ENCODE assay signal across 13 cellular contexts in genomic region chr11:125224391-125225015, GRCh38. TPM values are rescaled to one million over a fixed set of nuclear protein-coding genes. Genes with fewer than 3 reads are reported as not detected.
DNase-seq lines count a peak whose midpoint lies in the region; ATAC-seq, FAIRE-seq and TF ChIP-seq lines count a peak whose summit lies in the region.
"Had no signal": no experiment of that assay in that cellular context is flagged by ENCODE, and none has a peak within 500 bp of the region (broad histone marks: within the 10 kb centered on the region; RNA-seq: fewer than 3 reads in every experiment).

No MANE protein-coding gene starts in this region.

- H3K27me3 Mint-ChIP-seq in MCF 10A (ENCODE audit: insufficient read depth, unreplicated experiment) (peaks cover 18% of the 10 kb centered on the region), chondrocyte (ENCODE audit: low read depth) (no peaks in the 10 kb centered on the region)

- no peak overlapping the region for H3K27ac ChIP-seq in breast epithelium
- H3K27ac ChIP-seq in upper lobe of right lung = no peak overlapping the region
- H3K27ac ChIP-seq: C4-2B had no signal

- H3K4me1 ChIP-seq in breast epithelium (no peaks in the 10 kb centered on the region), upper lobe of right lung (peaks cover 12% of the 10 kb centered on the region)

- H3K27ac Mint-ChIP-seq in MCF 10A (ENCODE audit: low read depth, unreplicated experiment) = no peak overlapping the region
- no peak overlapping the region for H3K27ac Mint-ChIP-seq in chondrocyte (ENCODE audit: unreplicated experiment)
- H3K27ac Mint-ChIP-seq: effector memory CD8-positive, alpha-beta T cell; IgD-negative memory B cell had no signal

- intact Hi-C loops in MCF 10A (cut with micrococcal nuclease) (no loop called here), breast epithelium (cut with DNase I; ENCODE audit: low total_unique reads) (loop anchor here (5.0 kb wide), 1 partner anchor 593 kb away; no protein-coding TSS in a partner anchor), upper lobe of right lung (cut with DNase I) (no loop called here)

- H3K4me3 Mint-ChIP-seq in MCF 10A (ENCODE audit: unreplicated experiment) (no peak overlapping the region), chondrocyte (ENCODE audit: unreplicated experiment) (no peak overlapping the region)
- H3K4me3 Mint-ChIP-seq: effector memory CD8-positive, alpha-beta T cell; IgD-negative memory B cell had no signal

- FAIRE-seq in urothelium cell line (lab: Jason Lieb, UNC) = no peak
- FAIRE-seq: GM19239 had no signal

- TF ChIP-seq POLR2A in breast epithelium (IDR thresholded peaks at IDR 0.05) = no peak

- H3K36me3 Mint-ChIP-seq in MCF 10A (ENCODE audit: insufficient read depth, unreplicated experiment) = no peaks in the 10 kb centered on the region
- H3K36me3 Mint-ChIP-seq in chondrocyte (ENCODE audit: low read depth) = peaks cover 1% of the 10 kb centered on the region
- H3K36me3 Mint-ChIP-seq: IgD-negative memory B cell had no signal

- no peaks in the 10 kb centered on the region for H3K4me1 Mint-ChIP-seq in MCF 10A (ENCODE audit: insufficient read depth, unreplicated experiment)
- H3K4me1 Mint-ChIP-seq in chondrocyte (ENCODE audit: low read depth) = peaks cover 45% of the 10 kb centered on the region
- H3K4me1 Mint-ChIP-seq: IgD-negative memory B cell had no signal

- H3K36me3 ChIP-seq in breast epithelium (no peaks in the 10 kb centered on the region), upper lobe of right lung (no peaks in the 10 kb centered on the region)

- H3K4me3 ChIP-seq in breast epithelium (no peak overlapping the region), upper lobe of right lung (no peak overlapping the region)

- POLR2A ChIA-PET in MCF 10A (lab: Yijun Ruan, JAX) = interaction anchor here (0.6 kb wide), 1 partner anchor 246 kb away, joined by 3 read pairs; no protein-coding TSS in a partner anchor

- no peak for ATAC-seq in upper lobe of right lung
- no peak for ATAC-seq in HG02588 (IDR thresholded peaks at IDR 0.05; ENCODE audit: unreplicated experiment)
- ATAC-seq: effector memory CD8-positive, alpha-beta T cell had no signal

- BruUV-seq in MCF 10A (replicated peaks; lab: Mats Ljungman, UMichigan) = no TSS peak

- CTCF ChIA-PET in MCF 10A (lab: Yijun Ruan, JAX) = interaction anchor here (0.8 to 1.0 kb wide), 2 partner anchors 120 to 247 kb away, joined by 3 read pairs; no protein-coding TSS in a partner anchor

- DNase-seq in MCF 10A (ENCODE audit: unreplicated experiment) = peak; percentile 43
- no peak for DNase-seq in breast epithelium (ENCODE audit: low spot score in 2 of 2)
- no peak for DNase-seq in chondrocyte (ENCODE audit: low spot score)
- DNase-seq in left kidney (ENCODE audit: low read depth, low spot score) = peak; percentile 73
- no peak for DNase-seq in upper lobe of right lung
- DNase-seq in stimulated activated CD4-positive, alpha-beta T cell treated with anti-CD3 and anti-CD28 coated beads, Interleukin-4, amount 100 ng/mL, for 1 hour = no peak
- no peak for DNase-seq in urothelium cell line (ENCODE audit: low spot score)
- DNase-seq: effector memory CD8-positive, alpha-beta T cell had no signal

- H3K9me3 Mint-ChIP-seq in MCF 10A (ENCODE audit: unreplicated experiment) (no peaks in the 10 kb centered on the region), chondrocyte (ENCODE audit: low read depth) (no peaks in the 10 kb centered on the region)
- H3K9me3 Mint-ChIP-seq: effector memory CD8-positive, alpha-beta T cell; IgD-negative memory B cell had no signal

- H3K27me3 ChIP-seq in breast epithelium (peaks cover 0 to 3% of the 10 kb centered on the region in 2 donors), upper lobe of right lung (no peaks in the 10 kb centered on the region)

- TF ChIP-seq CTCF in MCF 10A (IDR thresholded peaks at IDR 0.05; ENCODE audit: unreplicated experiment) (no peak), breast epithelium (IDR thresholded peaks at IDR 0.05) (no peak), chondrocyte (IDR thresholded peaks at IDR 0.05) (peak; percentile 71), upper lobe of right lung (IDR thresholded peaks at IDR 0.05) (peak; percentile 22)

- H3K9me3 ChIP-seq in breast epithelium (no peaks in the 10 kb centered on the region), upper lobe of right lung (no peaks in the 10 kb centered on the region)

RNA-seq across cellular contexts. Expression of gene PKNOX2, which starts 60.0 kb away (rescaled TPM):
- total RNA-seq in MCF 10A (2022) = not detected in 2 replicates
- total RNA-seq in breast epithelium = 1 to 10 TPM in 1 of 3 donors, under 1 TPM in 2; 0.32 to 1.0 (median 0.66) TPM
- 34.0 to 74.0 TPM (median 34.9 TPM) in 3 replicates for total RNA-seq in chondrocyte
- total RNA-seq in upper lobe of right lung = 17.8 TPM
- total RNA-seq: renal cortical epithelial cell had no signal

Comparison
In these comparisons a context has a peak if more than half of its experiments do, and no peak if none do; other contexts are left out.
1. DNase-seq: peak in MCF 10A (single experiment) and left kidney (single experiment); none in breast epithelium (0 of 2), chondrocyte (single experiment), upper lobe of right lung (single experiment), stimulated activated CD4-positive, alpha-beta T cell treated with anti-CD3 and anti-CD28 coated beads, Interleukin-4, amount 100 ng/mL, for 1 hour (single experiment) and urothelium cell line (single experiment).
2. CTCF ChIP-seq: peak in chondrocyte (single experiment) and upper lobe of right lung (single experiment); none in MCF 10A (single experiment) and breast epithelium (0 of 3).